ENCODE assay signal across 8 cellular contexts in genomic region chr17:979539-980405, GRCh38. TPM values are rescaled to one million over a fixed set of nuclear protein-coding genes. Genes with fewer than 3 reads are reported as not detected.
A peak's percentile ranks its signal among the peaks of the same experiment; 100 is the strongest.
DNase-seq lines count a peak whose midpoint lies in the region; ATAC-seq and TF ChIP-seq lines count a peak whose summit lies in the region.

Gene NXN (minus strand): TSS chr17:979776.

- TF ChIP-seq POLR2A in adrenal gland (IDR thresholded peaks at IDR 0.05), result no peak

- peak in 1 of 6 experiments; percentile 25 for TF ChIP-seq CTCF in adrenal gland (IDR thresholded peaks at IDR 0.05)

- H3K27ac Mint-ChIP-seq in T-helper 1 cell treated with Interleukin-12 subunit alpha and Interleukin-12 subunit beta and Interleukin-4 antibody, amounts not matched to agents 30 μg/mL and 1 μg/mL, for 36 hours, result no peak within 1 kb of the TSS

- H3K4me1 ChIP-seq in adrenal gland (replicated peaks in 1 of 2), result peaks cover 5 to 9% of the 10 kb centered on the region in 2 donors

- no peaks in the 10 kb centered on the region for H3K9me3 ChIP-seq in adrenal gland (replicated peaks in 1 of 3)

- peaks cover 38% of the 10 kb centered on the region for H3K27me3 Mint-ChIP-seq in T-helper 1 cell treated with Interleukin-12 subunit alpha and Interleukin-12 subunit beta and Interleukin-4 antibody, amounts not matched to agents 30 μg/mL and 1 μg/mL, for 36 hours (ENCODE audit: low read depth)

- no peaks in the 10 kb centered on the region for H3K36me3 Mint-ChIP-seq in T-helper 1 cell treated with Interleukin-12 subunit alpha and Interleukin-12 subunit beta and Interleukin-4 antibody, amounts not matched to agents 30 μg/mL and 1 μg/mL, for 36 hours (ENCODE audit: low read depth)

- DNase-seq in Caki2 (ENCODE audit: low read depth) (peak; percentile 76), LHCN-M2 (ENCODE audit: low read depth) (peak; percentile 53), adrenal gland (peak; percentile 76 to 93 (median 88)), left ventricle myocardium superior (peak; percentile 94), pulmonary artery endothelial cell (ENCODE audit: low read depth, low spot score) (no peak), ureter (ENCODE audit: low spot score) (peak; percentile 92)

- in situ Hi-C loops in Caki2 (cut with HindIII; ENCODE audit: low pct_unique_long_range_greater_than_20kb, low sequenced_read_pairs), result no loop called here

- peaks cover 11% of the 10 kb centered on the region for H3K4me1 Mint-ChIP-seq in T-helper 1 cell treated with Interleukin-12 subunit alpha and Interleukin-12 subunit beta and Interleukin-4 antibody, amounts not matched to agents 30 μg/mL and 1 μg/mL, for 36 hours (ENCODE audit: low read depth)

- H3K27ac ChIP-seq in adrenal gland, result peak within 1 kb of the TSS in 4 of 5 donors; percentile 24 to 86 (median 73)

- ATAC-seq in GM21619 (IDR thresholded peaks at IDR 0.05; ENCODE audit: unreplicated experiment), result peak; percentile 67
- peak; percentile 95 for ATAC-seq in left ventricle myocardium superior

- no peaks in the 10 kb centered on the region for H3K36me3 ChIP-seq in adrenal gland (replicated peaks in 1 of 2)

- 1 to 10% (median 1%) methylated on average over 15 to 93 of the region's 94 CpGs for WGBS in adrenal gland, 4 donors

- H3K27me3 ChIP-seq in adrenal gland, result no peaks in the 10 kb centered on the region

- peak within 1 kb of the TSS in 2 of 4 donors; percentile 57 to 81 for H3K4me3 ChIP-seq in adrenal gland

- peak within 1 kb of the TSS; percentile 73 for H3K4me3 Mint-ChIP-seq in T-helper 1 cell treated with Interleukin-12 subunit alpha and Interleukin-12 subunit beta and Interleukin-4 antibody, amounts not matched to agents 30 μg/mL and 1 μg/mL, for 36 hours

- intact Hi-C loops in adrenal gland (cut with DNase I) (loop anchor here (5.0 to 10.0 kb wide), 3 partner anchors 85 to 265 kb away; partner anchors contain the start of gene VPS53 (in 1 of the 2)), left ventricle myocardium superior (cut with micrococcal nuclease) (loop anchor here (5.0 kb wide), 1 partner anchor 187 kb away; no protein-coding TSS in a partner anchor)

- H3K9me3 Mint-ChIP-seq in T-helper 1 cell treated with Interleukin-12 subunit alpha and Interleukin-12 subunit beta and Interleukin-4 antibody, amounts not matched to agents 30 μg/mL and 1 μg/mL, for 36 hours, result no peaks in the 10 kb centered on the region

RNA-seq across cellular contexts. Expression of gene NXN, which starts in this region (rescaled TPM):
- total RNA-seq in Caki2 (2014; rRNA removed; shearing (Covaris generic); ENCODE audit: low replicate concordance), result 61.6 and 65.7 TPM in 2 replicates
- total RNA-seq in LHCN-M2 (2014; rRNA removed) (9.6 and 12.9 TPM in 2 replicates), adrenal gland (10 to 100 TPM in 7 of 8 donors, 1 to 10 TPM in 1; 8.3 to 24.7 (median 14.4) TPM), left ventricle myocardium superior (18.9 TPM), pulmonary artery endothelial cell (31.6 and 33.0 TPM in 2 replicates), ureter (78.3 TPM)
- 30.0 TPM for polyA plus RNA-seq in LHCN-M2 (2012)
- polyA plus RNA-seq in adrenal gland, result 1 to 10 TPM; 3.9 to 9.6 (median 5.7) TPM
